1 cellular context compared by ENCODE assay signal in the genomic region with DNA sequence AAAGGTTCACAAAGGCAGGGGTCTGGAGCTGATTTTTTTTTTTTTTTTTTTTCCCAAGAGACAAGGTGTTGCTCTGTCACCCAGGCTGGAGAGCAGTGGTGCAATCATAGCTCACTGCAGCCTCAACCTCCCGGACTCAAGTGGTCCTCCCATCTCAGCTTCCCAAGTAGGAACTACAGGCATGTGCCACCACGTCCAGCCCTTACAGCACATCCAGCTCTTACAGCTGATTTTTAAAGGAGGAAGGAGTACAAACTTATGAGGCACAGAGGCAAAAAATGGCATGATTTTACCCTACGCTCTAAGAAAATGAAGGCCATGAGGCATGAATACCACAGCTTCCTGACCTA.
TF ChIP-seq lines count a peak whose summit lies in the region.

No MANE protein-coding gene starts in this region.

TF ChIP-seq in endothelial cell of umbilical vein, 7 proteins besides CTCF, POLR2A, EP300 and RAD21 (continued from another document):
- TF ChIP-seq GATA2 (IDR thresholded peaks at IDR 0.05; ENCODE audit: insufficient read depth, insufficient read length, low read depth, low read length) (no peak), MYC (IDR thresholded peaks at IDR 0.05; ENCODE audit: low read depth, low read length) (no peak), JUN (IDR thresholded peaks at IDR 0.05; ENCODE audit: borderline replicate concordance, insufficient read depth, insufficient read length, low read depth) (no peak), FOS (IDR thresholded peaks at IDR 0.05; ENCODE audit: borderline replicate concordance, insufficient read depth, low read length) (no peak)
TF ChIP-seq in endothelial cell of umbilical vein: peak in this region for 0.
